8 cellular contexts compared by ENCODE assay signal in the genomic region with DNA sequence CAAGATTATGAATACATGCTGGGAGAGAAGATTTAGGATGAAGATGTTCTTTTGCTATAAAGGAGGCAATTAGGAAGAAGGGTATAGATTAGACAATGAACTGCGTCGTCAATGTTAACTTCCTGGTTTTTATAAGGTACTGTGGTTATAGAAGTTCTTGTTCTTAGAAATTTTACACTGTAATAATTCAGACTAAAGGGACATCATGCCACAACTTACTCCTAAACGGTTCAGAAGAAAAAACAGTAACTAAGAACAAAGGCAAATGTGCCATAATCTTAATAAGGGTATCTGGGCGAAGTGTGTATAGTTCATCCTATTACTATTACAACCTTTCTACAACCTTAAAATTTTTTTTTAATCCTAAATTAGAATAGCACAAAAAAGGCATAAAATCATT. TPM values are rescaled to one million over a fixed set of nuclear protein-coding genes. Genes with fewer than 3 reads are reported as not detected.
"Had no signal": no experiment of that assay in that cellular context is flagged by ENCODE, and none has a peak within 500 bp of the region (broad histone marks: within the 10 kb centered on the region; RNA-seq: fewer than 3 reads in every experiment).

No MANE protein-coding gene starts in this region.

- H3K4me3 Mint-ChIP-seq: H9 had no signal

- H3K9ac ChIP-seq: GM23248 had no signal

- FAIRE-seq: HTR-8/SVneo had no signal

- H3K27ac ChIP-seq: GM23248 had no signal

- H3K9me3 Mint-ChIP-seq: H9 had no signal

- H2AFZ ChIP-seq: GM23248 had no signal

- DNase-seq: GM23248, GOT3, H9, HCEC 1CT, IMR-90, KBM-7 had no signal

- H3K4me3 ChIP-seq: GM23248 had no signal

RNA-seq across cellular contexts. Expression of a gene that starts 31.3 kb away (rescaled TPM):
- total RNA-seq: GM23248, H4, H9, IMR-90 had no signal
- polyA plus RNA-seq: GM23248, IMR-90 had no signal
